ENCODE assay signal across 8 cellular contexts in genomic region chr9:36258170-36258988, GRCh38. TPM values are rescaled to one million over a fixed set of nuclear protein-coding genes. Genes with fewer than 3 reads are reported as not detected.
A peak's percentile ranks its signal among the peaks of the same experiment; 100 is the strongest.
DNase-seq lines count a peak whose midpoint lies in the region; ATAC-seq lines count a peak whose summit lies in the region.

Gene GNE (minus strand): TSS chr9:36258448. CDS start chr9:36249355, 9,093 bp downstream.

- peak; percentile 83 for ATAC-seq in GM18867 (IDR thresholded peaks at IDR 0.05; ENCODE audit: unreplicated experiment)
- peak; percentile 81 for ATAC-seq in HG03097 (IDR thresholded peaks at IDR 0.05; ENCODE audit: low FRiP score, unreplicated experiment)

- DNase-seq in A172 (ENCODE audit: low spot score) (peak; percentile 90), NCI-H345 (lab: John Stamatoyannopoulos, UW) (peak; percentile 95), cerebellar cortex (ENCODE audit: low spot score) (peak; percentile 96), iris pigment epithelial cell (ENCODE audit: low read depth) (peak; percentile 98)
- peak; percentile 95 for DNase-seq in activated CD4-positive, CD25-positive, alpha-beta regulatory T cell treated with anti-CD3 and anti-CD28 coated beads, Interleukin-2, amount 50 U/mL, for 72 hours
- peak; percentile 94 to 97 for DNase-seq in stimulated activated CD4-positive, alpha-beta T cell treated with anti-CD3 and anti-CD28 coated beads, Interleukin-12 subunit alpha, Interleukin-12 subunit beta, amount 100 ng/mL, for 24 hours (ENCODE audit: low read depth in 2 of 2)

RNA-seq across cellular contexts. Expression of gene GNE, which starts in this region (rescaled TPM):
- total RNA-seq in A172 (2014; rRNA removed; shearing (Covaris generic)) = 26.5 and 35.0 TPM in 2 replicates

Comparison
In these comparisons a context has a peak if more than half of its experiments do, and no peak if none do; other contexts are left out.
1. Peak in every context shown above with its lines: DNase-seq and ATAC-seq.